ENCODE assay signal across 8 cellular contexts in the genomic region with DNA sequence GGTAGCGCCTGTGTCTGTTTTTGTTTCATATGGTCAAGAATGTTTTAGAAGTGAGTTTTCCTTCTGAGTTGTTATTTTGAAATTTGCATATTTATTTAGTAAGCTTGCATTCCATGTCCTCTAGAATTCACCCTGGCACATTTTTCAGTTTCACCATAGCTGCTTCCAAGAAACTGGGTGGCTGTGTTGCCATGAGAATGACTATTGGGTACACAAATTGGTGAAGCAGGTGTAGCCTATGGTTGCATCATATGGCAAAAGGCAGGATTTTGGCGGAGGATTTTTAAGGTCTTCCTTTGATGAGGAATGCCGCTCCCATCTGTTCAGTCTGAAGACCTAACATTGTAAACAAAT. TPM values are rescaled to one million over a fixed set of nuclear protein-coding genes. Genes with fewer than 3 reads are reported as not detected.
DNase-seq lines count a peak whose midpoint lies in the region; ATAC-seq and TF ChIP-seq lines count a peak whose summit lies in the region.

No MANE protein-coding gene starts in this region.

- no peaks in the 10 kb centered on the region for H3K27me3 ChIP-seq in muscle layer of colon (ENCODE audit: control insufficient read depth in 1 of 2, insufficient read depth in 2 of 2, low read length in 2 of 2)

- peak overlapping the region; percentile 98 for H3K27ac ChIP-seq in caudate nucleus (ENCODE audit: low read depth, low read length)
- H3K27ac ChIP-seq in muscle layer of colon (ENCODE audit: low read depth, low read length) = peak overlapping the region; percentile 97

- ATAC-seq in HG03135 (IDR thresholded peaks at IDR 0.05; ENCODE audit: unreplicated experiment) = no peak
- ATAC-seq in HG02678 (IDR thresholded peaks at IDR 0.05; ENCODE audit: unreplicated experiment) = no peak

- no peaks in the 10 kb centered on the region for H3K9me3 ChIP-seq in muscle layer of colon (ENCODE audit: low read length)

- H3K9ac ChIP-seq in muscle layer of colon (ENCODE audit: low read length) = peak overlapping the region; percentile 96

- H3K4me1 ChIP-seq in muscle layer of colon (ENCODE audit: insufficient read depth, low read length) = peaks cover 34% of the 10 kb centered on the region

- H3K4me3 ChIP-seq in AG09309 (ENCODE audit: control insufficient read depth, low read depth, low read length) (peak overlapping the region; percentile 91), muscle layer of colon (ENCODE audit: low read depth in 1 of 2, low read length in 2 of 2) (peak overlapping the region; percentile 98)

- TF ChIP-seq CTCF in AG09309 (IDR thresholded peaks at IDR 0.05; ENCODE audit: control insufficient read depth, insufficient read depth, low read depth, low read length, missing control alignments) = no peak

- DNase-seq in AG09309 (ENCODE audit: low read depth) = no peak
- DNase-seq in LHCN-M2 (ENCODE audit: low read depth) = peak; percentile 42
- DNase-seq in caudate nucleus (lab: John Stamatoyannopoulos, UW) = peak in 1 of 61 donors; percentile 33
- DNase-seq in DMS153 (lab: John Stamatoyannopoulos, UW) = no peak
- no peak for DNase-seq in hepatic stellate cell (ENCODE audit: low spot score)

- peaks cover 38% of the 10 kb centered on the region for H3K36me3 ChIP-seq in muscle layer of colon (ENCODE audit: insufficient read depth, low read length)

RNA-seq across cellular contexts. Expression of a gene that starts 1.3 kb away (rescaled TPM):
- total RNA-seq in LHCN-M2 (2014; rRNA removed) = 235 and 314 TPM in 2 replicates
- 141 TPM for polyA plus RNA-seq in LHCN-M2 (2012)

RNA-seq across cellular contexts. Expression of a gene that starts 28.5 kb away (rescaled TPM):
- not detected in 2 replicates for total RNA-seq in LHCN-M2 (2014; rRNA removed)
- polyA plus RNA-seq in LHCN-M2 (2012) = 0.07 TPM

RNA-seq across cellular contexts. Expression of a gene that starts 56.1 kb away (rescaled TPM):
- total RNA-seq in LHCN-M2 (2014; rRNA removed) = 12.1 and 22.3 TPM in 2 replicates
- polyA plus RNA-seq in LHCN-M2 (2012) = 9.2 TPM
